In the genomic region with DNA sequence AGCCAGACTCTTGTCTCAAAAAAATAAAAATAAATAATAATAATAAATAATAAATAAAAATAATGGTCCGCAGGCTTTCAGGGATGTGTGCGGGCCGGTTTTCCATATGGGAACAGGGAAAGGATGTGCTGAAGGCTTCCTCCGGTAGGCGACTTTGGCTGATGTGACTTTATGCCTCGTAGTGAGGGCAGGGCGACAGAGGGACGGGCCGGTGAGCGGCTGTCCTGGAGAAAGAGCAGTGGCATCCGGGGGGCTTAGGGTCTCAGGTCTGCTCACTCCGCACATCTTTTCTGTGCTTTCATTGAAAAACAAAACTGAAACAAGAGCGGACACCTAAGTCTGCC, we compare ENCODE assay signal across 1 cellular context.
TF ChIP-seq lines count a peak whose summit lies in the region.

No MANE protein-coding gene starts in this region.

TF ChIP-seq in H1, 55 proteins besides CTCF, POLR2A, EP300 and RAD21:
- TF ChIP-seq BACH1 (IDR thresholded peaks at IDR 0.05; ENCODE audit: low read length) (no peak), FOSL1 (IDR thresholded peaks at IDR 0.05; ENCODE audit: insufficient read depth, low read depth, low read length) (no peak), RFX5 (IDR thresholded peaks at IDR 0.05; ENCODE audit: borderline replicate concordance, low read depth, low read length) (no peak), KDM1A (IDR thresholded peaks at IDR 0.05; ENCODE audit: borderline replicate concordance, low read length) (no peak), SUZ12 (IDR thresholded peaks at IDR 0.05; ENCODE audit: low read length) (no peak), RXRA (IDR thresholded peaks at IDR 0.05; ENCODE audit: insufficient read depth, low read depth, low read length) (no peak), TBP (IDR thresholded peaks at IDR 0.05; ENCODE audit: low read depth, low read length) (no peak), POU5F1 (IDR thresholded peaks at IDR 0.05; ENCODE audit: low read depth, low read length) (no peak), SP1 (IDR thresholded peaks at IDR 0.05; ENCODE audit: low read depth, low read length) (no peak), NANOG (IDR thresholded peaks at IDR 0.05; ENCODE audit: insufficient read depth, low read depth, low read length, poor library complexity, severe bottlenecking) (no peak), TCF12 (IDR thresholded peaks at IDR 0.05; ENCODE audit: low read depth, low read length) (no peak), BCL11A (IDR thresholded peaks at IDR 0.05; ENCODE audit: low read depth in 2 of 2, low read length in 2 of 2) (no peak), CHD1 (IDR thresholded peaks at IDR 0.05; ENCODE audit: low read depth, low read length) (no peak), EGR1 (IDR thresholded peaks at IDR 0.05; ENCODE audit: borderline replicate concordance, low read depth, low read length) (no peak), RNF2 (IDR thresholded peaks at IDR 0.05; ENCODE audit: borderline replicate concordance, low read depth, low read length, missing control alignments, poor library complexity, severe bottlenecking) (no peak), HDAC6 (IDR thresholded peaks at IDR 0.05; ENCODE audit: low read depth, low read length) (no peak), CHD2 (IDR thresholded peaks at IDR 0.05; ENCODE audit: low read length) (no peak), JUN (IDR thresholded peaks at IDR 0.05; ENCODE audit: low read depth, low read length) (no peak)
- TF ChIP-seq, protein P1, sequence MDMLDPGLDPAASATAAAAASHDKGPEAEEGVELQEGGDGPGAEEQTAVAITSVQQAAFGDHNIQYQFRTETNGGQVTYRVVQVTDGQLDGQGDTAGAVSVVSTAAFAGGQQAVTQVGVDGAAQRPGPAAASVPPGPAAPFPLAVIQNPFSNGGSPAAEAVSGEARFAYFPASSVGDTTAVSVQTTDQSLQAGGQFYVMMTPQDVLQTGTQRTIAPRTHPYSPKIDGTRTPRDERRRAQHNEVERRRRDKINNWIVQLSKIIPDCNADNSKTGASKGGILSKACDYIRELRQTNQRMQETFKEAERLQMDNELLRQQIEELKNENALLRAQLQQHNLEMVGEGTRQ (IDR thresholded peaks at IDR 0.05; ENCODE audit: low read length), result no peak
- TF ChIP-seq, protein P2, sequence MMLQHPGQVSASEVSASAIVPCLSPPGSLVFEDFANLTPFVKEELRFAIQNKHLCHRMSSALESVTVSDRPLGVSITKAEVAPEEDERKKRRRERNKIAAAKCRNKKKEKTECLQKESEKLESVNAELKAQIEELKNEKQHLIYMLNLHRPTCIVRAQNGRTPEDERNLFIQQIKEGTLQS (IDR thresholded peaks at IDR 0.05; ENCODE audit: insufficient read depth, low read depth, low read length), result no peak
